8 cellular contexts compared by ENCODE assay signal in the genomic region with DNA sequence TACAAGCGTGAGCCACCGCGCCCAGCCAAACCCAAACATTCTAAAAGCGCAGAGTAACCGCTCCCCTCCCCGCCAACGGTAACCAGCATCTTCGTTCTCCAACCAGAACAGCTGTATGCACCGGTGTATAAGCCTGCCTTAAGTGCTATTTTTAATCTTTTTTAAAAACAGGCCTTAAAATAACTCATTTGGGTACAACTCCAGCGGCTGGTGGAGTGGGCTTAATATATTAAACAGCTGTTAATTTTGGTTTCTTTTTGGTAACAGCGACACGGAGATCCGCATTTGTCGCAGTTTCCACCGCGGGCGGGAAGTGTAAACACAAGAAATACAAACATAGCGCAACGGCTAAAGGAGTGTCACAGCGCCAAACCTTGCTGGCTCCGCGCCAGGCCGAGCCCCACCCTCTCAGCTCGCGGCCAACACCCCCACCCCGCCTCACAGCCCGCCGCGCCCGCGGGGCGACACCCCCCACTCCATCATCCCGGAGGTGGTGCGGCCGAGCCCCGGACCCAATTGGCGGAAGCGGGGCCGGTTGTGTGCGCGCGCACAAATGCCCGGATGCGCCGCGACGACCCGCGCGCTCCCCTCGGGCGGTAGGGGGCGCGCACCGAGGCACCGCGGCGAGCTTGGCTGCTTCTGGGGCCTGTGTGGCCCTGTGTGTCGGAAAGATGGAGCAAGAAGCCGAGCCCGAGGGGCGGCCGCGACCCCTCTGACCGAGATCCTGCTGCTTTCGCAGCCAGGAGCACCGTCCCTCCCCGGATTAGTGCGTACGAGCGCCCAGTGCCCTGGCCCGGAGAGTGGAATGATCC. TPM values are rescaled to one million over a fixed set of nuclear protein-coding genes. Genes with fewer than 3 reads are reported as not detected.
A peak's percentile ranks its signal among the peaks of the same experiment; 100 is the strongest.
DNase-seq lines count a peak whose midpoint lies in the region; ATAC-seq and TF ChIP-seq lines count a peak whose summit lies in the region.

TSS of gene MDM2 (plus strand) at position 602 of the 812 bp plus-strand sequence. CDS start 301 bp downstream, outside the sequence.

- CTCF ChIA-PET in activated naive CD4-positive, alpha-beta T cell treated with anti-CD3 and anti-CD28 coated beads for 36 hours (lab: Charles Lee), result interaction anchor here (0.6 to 3.1 kb wide), 9 partner anchors 10 to 435 kb away, joined by 3 to 17 read pairs (median 4); no protein-coding TSS in a partner anchor

- TF ChIP-seq POLR2A in GM10847 (IDR thresholded peaks at IDR 0.05; ENCODE audit: extremely low read depth, insufficient read length) (peak; percentile 71), NB4 (IDR thresholded peaks at IDR 0.05; ENCODE audit: extremely low read depth, insufficient read length) (peak; percentile 82), gastroesophageal sphincter (IDR thresholded peaks at IDR 0.05) (peak; percentile 91 to 92), suprapubic skin (IDR thresholded peaks at IDR 0.05) (peak in 1 of 2 donors; percentile 85)

- intact Hi-C loops in activated naive CD4-positive, alpha-beta T cell treated with anti-CD3 and anti-CD28 coated beads for 36 hours (cut with micrococcal nuclease), result loop anchor here (1.0 to 5.0 kb wide), 13 partner anchors 20 to 1540 kb away; partner anchors contain the start of genes CAND1, MDM1, NUP107 and RAP1B

- H3K4me3 ChIP-seq in NB4 (ENCODE audit: low read depth, low read length), result peak within 1 kb of the TSS; percentile 85
- peak within 1 kb of the TSS; percentile 58 to 97 for H3K4me3 ChIP-seq in gastroesophageal sphincter
- peak within 1 kb of the TSS; percentile 86 for H3K4me3 ChIP-seq in suprapubic skin

- H3K27ac Mint-ChIP-seq in activated naive CD4-positive, alpha-beta T cell treated with anti-CD3 and anti-CD28 coated beads for 36 hours, result peak within 1 kb of the TSS; percentile 98

- peak; percentile 73 for TF ChIP-seq CTCF in NB4 (IDR thresholded peaks at IDR 0.05; ENCODE audit: low read depth, low read length)
- TF ChIP-seq CTCF in gastroesophageal sphincter (IDR thresholded peaks at IDR 0.05), result peak; percentile 60 to 93 (median 86)
- TF ChIP-seq CTCF in suprapubic skin (IDR thresholded peaks at IDR 0.05), result peak in 1 of 2 donors; percentile 86

- peak; percentile 98 for DNase-seq in NB4 (ENCODE audit: low read depth)
- DNase-seq in SK-N-DZ (ENCODE audit: low spot score), result peak; percentile 92
- peak; percentile 95 for DNase-seq in activated naive CD4-positive, alpha-beta T cell treated with anti-CD3 and anti-CD28 coated beads for 36 hours
- DNase-seq in occipital lobe (lab: John Stamatoyannopoulos, UW), result peak; percentile 84
- peak; percentile 96 to 97 for DNase-seq in suprapubic skin (ENCODE audit: low spot score in 2 of 2)

- H3K4me1 Mint-ChIP-seq in activated naive CD4-positive, alpha-beta T cell treated with anti-CD3 and anti-CD28 coated beads for 36 hours (ENCODE audit: low read depth), result peaks cover 24% of the 10 kb centered on the region

- H3K27ac ChIP-seq in gastroesophageal sphincter (peak within 1 kb of the TSS; percentile 95 to 100 (median 99)), suprapubic skin (peak within 1 kb of the TSS; percentile 99)

- H3K36me3 Mint-ChIP-seq in activated naive CD4-positive, alpha-beta T cell treated with anti-CD3 and anti-CD28 coated beads for 36 hours (ENCODE audit: low read depth), result peaks cover 36% of the 10 kb centered on the region

- H3K9me3 ChIP-seq in gastroesophageal sphincter, result no peaks in the 10 kb centered on the region
- no peaks in the 10 kb centered on the region for H3K9me3 ChIP-seq in suprapubic skin

- H3K36me3 ChIP-seq in gastroesophageal sphincter, result peaks cover 0 to 26% of the 10 kb centered on the region in 2 donors
- peaks cover 16% of the 10 kb centered on the region for H3K36me3 ChIP-seq in suprapubic skin

- H3K27me3 ChIP-seq in gastroesophageal sphincter (no peaks in the 10 kb centered on the region), suprapubic skin (no peaks in the 10 kb centered on the region)

- H3K27me3 Mint-ChIP-seq in activated naive CD4-positive, alpha-beta T cell treated with anti-CD3 and anti-CD28 coated beads for 36 hours (ENCODE audit: low read depth), result no peaks in the 10 kb centered on the region

- 0 to 2% methylated on average over 23 to 31 of the region's 72 CpGs for WGBS in gastroesophageal sphincter (ENCODE audit: low coverage in 1 of 2), 2 donors
- under 1% methylated on average over 35 of the region's 72 CpGs for WGBS in suprapubic skin

- no peak for TF ChIP-seq EP300 in gastroesophageal sphincter (IDR thresholded peaks at IDR 0.05)
- no peak for TF ChIP-seq EP300 in suprapubic skin (IDR thresholded peaks at IDR 0.05)

- no peaks in the 10 kb centered on the region for H3K9me3 Mint-ChIP-seq in activated naive CD4-positive, alpha-beta T cell treated with anti-CD3 and anti-CD28 coated beads for 36 hours

- H3K4me1 ChIP-seq in gastroesophageal sphincter (peaks cover 0 to 46% (median 3%) of the 10 kb centered on the region in 3 donors), suprapubic skin (peaks cover 29% of the 10 kb centered on the region)

- peak within 1 kb of the TSS; percentile 97 for H3K4me3 Mint-ChIP-seq in activated naive CD4-positive, alpha-beta T cell treated with anti-CD3 and anti-CD28 coated beads for 36 hours

- ATAC-seq in HG02588 (IDR thresholded peaks at IDR 0.05; ENCODE audit: unreplicated experiment) (peak; percentile 68), gastroesophageal sphincter (peak; percentile 96)

RNA-seq across cellular contexts. Expression of gene MDM2, which starts in this region (rescaled TPM):
- polyA plus RNA-seq in SK-N-DZ (2014; cell fraction: cytosol; rRNA removed), result 23.7 and 34.1 TPM in 2 replicates
- 15.9 and 18.8 TPM in 2 replicates for polyA plus RNA-seq in SK-N-DZ (2014; cell fraction: nucleus; rRNA removed)
- total RNA-seq in activated naive CD4-positive, alpha-beta T cell treated with anti-CD3 and anti-CD28 coated beads for 36 hours, result 100 to 1,000 TPM; 165 to 166 TPM
- total RNA-seq in gastroesophageal sphincter (10 to 100 TPM; 47.5 to 79.2 (median 57.4) TPM), occipital lobe (60.7 TPM), suprapubic skin (10 to 100 TPM; 39.5 to 84.1 (median 61.8) TPM)

Comparison
In these comparisons a context has a peak if more than half of its experiments do, and no peak if none do; other contexts are left out.
1. Peak in every context shown above with its lines: DNase-seq, ATAC-seq, H3K4me3 ChIP-seq and H3K27ac ChIP-seq.